Comparison of ENCODE assay signal across 17 cellular contexts in the genomic region with DNA sequence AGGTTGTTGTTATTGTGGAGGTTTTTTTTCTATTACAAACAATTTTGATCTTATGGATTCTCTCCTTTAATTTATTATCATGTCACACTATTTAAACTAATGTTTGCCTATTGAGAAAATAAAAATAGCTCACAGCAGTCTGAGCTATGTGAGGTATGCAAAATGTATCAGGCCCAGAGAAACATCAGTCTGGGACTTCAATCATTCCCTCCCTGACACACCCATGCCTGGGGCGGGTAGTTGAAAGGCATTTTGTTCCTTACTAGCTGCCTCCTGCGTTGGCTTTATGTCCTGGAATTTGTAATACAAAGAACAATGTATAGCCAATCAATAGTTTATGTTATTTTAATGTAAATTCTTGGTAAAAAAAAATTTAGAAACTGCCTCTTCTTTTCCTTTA.
DNase-seq lines count a peak whose midpoint lies in the region; ATAC-seq and TF ChIP-seq lines count a peak whose summit lies in the region.
"Had no signal": no experiment of that assay in that cellular context is flagged by ENCODE, and none has a peak within 500 bp of the region (broad histone marks: within the 10 kb centered on the region; RNA-seq: fewer than 3 reads in every experiment).

No MANE protein-coding gene starts in this region.

- DNase-seq in COLO829 (ENCODE audit: low spot score) (peak; percentile 8), GM23338 (ENCODE audit: low spot score) (peak; percentile 51), RWPE1 (ENCODE audit: low spot score) (peak; percentile 11), aorta (no peak), omental fat pad (ENCODE audit: low spot score) (no peak), GM03348 (ENCODE audit: low spot score) (no peak), SIG-M5 treated with dmso at 0.1 percent for 504 hours (lab: John Stamatoyannopoulos, UW; ENCODE audit: unreplicated experiment) (no peak)
- DNase-seq: AML-193; CD4-positive, CD25-positive, alpha-beta regulatory T cell; DND-41; Karpas-422; NCI-H1417 treated with DMSO at 0.1 percent for 48 hours; NCI-H2029; NCI-H2171 treated with DMSO at 0.1 percent for 48 hours; NCI-H510A had no signal

- H3K4me1 ChIP-seq in GM23338 (ENCODE audit: insufficient read depth): peaks cover 18% of the 10 kb centered on the region
- H3K4me1 ChIP-seq in iPS-20b (ENCODE audit: insufficient read depth, low read length): peaks cover 3% of the 10 kb centered on the region; the same call in 1 of the 2 replicates
- peaks cover 0 to 1% of the 10 kb centered on the region in 2 donors for H3K4me1 ChIP-seq in aorta (ENCODE audit: control insufficient read depth in 1 of 2, insufficient read depth in 2 of 2, low read length in 2 of 2)

- no peaks in the 10 kb centered on the region for H3F3A ChIP-seq in GM23338 (replicated peaks; ENCODE audit: low read depth)

- H3K27ac ChIP-seq in GM23338 (ENCODE audit: low read depth) (no peak overlapping the region), RWPE1 (no peak overlapping the region), iPS-20b (ENCODE audit: low read length) (no peak overlapping the region), aorta (ENCODE audit: low read depth in 1 of 2, low read length in 2 of 2) (no peak overlapping the region)

- no peaks in the 10 kb centered on the region for H3K36me3 ChIP-seq in GM23338 (ENCODE audit: insufficient read depth)
- H3K36me3 ChIP-seq in iPS-20b (ENCODE audit: insufficient read depth, low read depth, low read length): no peaks in the 10 kb centered on the region
- H3K36me3 ChIP-seq in aorta (ENCODE audit: control insufficient read depth in 1 of 2, insufficient read depth in 2 of 2, low read length in 1 of 2): no peaks in the 10 kb centered on the region

- H3K4me1 Mint-ChIP-seq in GM23338: peaks cover 3% of the 10 kb centered on the region; the same call in 2 of the 3 replicates
- H3K4me1 Mint-ChIP-seq: CD4-positive, CD25-positive, alpha-beta regulatory T cell had no signal

- no peaks in the 10 kb centered on the region for H3K36me3 Mint-ChIP-seq in GM23338 (ENCODE audit: low read depth)
- H3K36me3 Mint-ChIP-seq: CD4-positive, CD25-positive, alpha-beta regulatory T cell had no signal

- peak; percentile 67 for ATAC-seq in GM23338
- no peak for ATAC-seq in aorta (ENCODE audit: low FRiP score)
- ATAC-seq in omental fat pad (ENCODE audit: low FRiP score): no peak
- ATAC-seq: SK-N-SH treated with all-trans-retinoic acid at 6 μM for 48 hours had no signal

- no peak overlapping the region for H2AFZ ChIP-seq in GM23338

- 61 to 73% methylated on average over 2 of the region's 2 CpGs for WGBS in aorta, 2 donors

- no peaks in the 10 kb centered on the region for H3K79me2 ChIP-seq in GM23338 (replicated peaks; ENCODE audit: insufficient read depth)

- no peaks in the 10 kb centered on the region for H3K27me3 Mint-ChIP-seq in GM23338 (ENCODE audit: insufficient read depth, low read depth, poor library complexity)
- H3K27me3 Mint-ChIP-seq: CD4-positive, CD25-positive, alpha-beta regulatory T cell had no signal

- peak overlapping the region; percentile 33; the same call in 1 of the 2 replicates for H3K4me2 ChIP-seq in GM23338

- H3K27ac Mint-ChIP-seq in GM23338: no peak overlapping the region
- H3K27ac Mint-ChIP-seq: CD4-positive, CD25-positive, alpha-beta regulatory T cell had no signal

- no peak for TF ChIP-seq CTCF in GM23338 (conservative IDR thresholded peaks at IDR 0.05; ENCODE audit: low read depth in 2 of 2)
- TF ChIP-seq CTCF in RWPE1 (conservative IDR thresholded peaks at IDR 0.05; ENCODE audit: low read depth): no peak
- no peak for TF ChIP-seq CTCF in omental fat pad (IDR thresholded peaks at IDR 0.05)

- H3K4me3 ChIP-seq in GM23338 (no peak overlapping the region), iPS-20b (ENCODE audit: low read length) (0 out of 2 replicates have a peak overlapping the region, but pooled peaks have one; percentile 12), aorta (ENCODE audit: low read length in 2 of 2) (no peak overlapping the region)

- intact Hi-C loops in aorta (cut with DNase I): no loop called here

- H3K9ac ChIP-seq in iPS-20b (ENCODE audit: low read depth, low read length): no peak overlapping the region

- H3K9me3 Mint-ChIP-seq in GM23338: no peaks in the 10 kb centered on the region

- H3K9me3 ChIP-seq in iPS-20b (ENCODE audit: insufficient read depth, low read depth, low read length) (no peaks in the 10 kb centered on the region), aorta (ENCODE audit: control insufficient read depth, low read length) (no peaks in the 10 kb centered on the region)

- POLR2A ChIA-PET in RWPE1 (lab: Yijun Ruan, JAX; ENCODE audit: low non-redundant PET): no interaction called here

- H3K27me3 ChIP-seq in GM23338 (ENCODE audit: insufficient read depth) (no peaks in the 10 kb centered on the region), iPS-20b (ENCODE audit: insufficient read depth, low read length) (no peaks in the 10 kb centered on the region), aorta (ENCODE audit: control insufficient read depth in 1 of 2, insufficient read depth in 2 of 2, low read length in 1 of 2) (no peaks in the 10 kb centered on the region)

- H3K9me2 ChIP-seq in GM23338 (ENCODE audit: insufficient read depth): no peaks in the 10 kb centered on the region

- CTCF ChIA-PET in RWPE1 (lab: Yijun Ruan, JAX): interaction anchor here (0.7 kb wide), 1 partner anchor 12 kb away, joined by 3 read pairs; no protein-coding TSS in a partner anchor

- H4K20me1 ChIP-seq in GM23338 (replicated peaks; ENCODE audit: insufficient read depth): no peaks in the 10 kb centered on the region

- no peak overlapping the region for H3K4me3 Mint-ChIP-seq in GM23338
- H3K4me3 Mint-ChIP-seq: CD4-positive, CD25-positive, alpha-beta regulatory T cell had no signal

TF ChIP-seq in GM23338, 12 proteins besides CTCF, POLR2A, EP300 and RAD21 (continues in another document):
- no peak for TF ChIP-seq ZNF114 (CRISPR knock-in tag; IDR thresholded peaks at IDR 0.05)
- no peak for TF ChIP-seq NANOG (IDR thresholded peaks at IDR 0.05; ENCODE audit: borderline replicate concordance)
- TF ChIP-seq, protein P1, sequence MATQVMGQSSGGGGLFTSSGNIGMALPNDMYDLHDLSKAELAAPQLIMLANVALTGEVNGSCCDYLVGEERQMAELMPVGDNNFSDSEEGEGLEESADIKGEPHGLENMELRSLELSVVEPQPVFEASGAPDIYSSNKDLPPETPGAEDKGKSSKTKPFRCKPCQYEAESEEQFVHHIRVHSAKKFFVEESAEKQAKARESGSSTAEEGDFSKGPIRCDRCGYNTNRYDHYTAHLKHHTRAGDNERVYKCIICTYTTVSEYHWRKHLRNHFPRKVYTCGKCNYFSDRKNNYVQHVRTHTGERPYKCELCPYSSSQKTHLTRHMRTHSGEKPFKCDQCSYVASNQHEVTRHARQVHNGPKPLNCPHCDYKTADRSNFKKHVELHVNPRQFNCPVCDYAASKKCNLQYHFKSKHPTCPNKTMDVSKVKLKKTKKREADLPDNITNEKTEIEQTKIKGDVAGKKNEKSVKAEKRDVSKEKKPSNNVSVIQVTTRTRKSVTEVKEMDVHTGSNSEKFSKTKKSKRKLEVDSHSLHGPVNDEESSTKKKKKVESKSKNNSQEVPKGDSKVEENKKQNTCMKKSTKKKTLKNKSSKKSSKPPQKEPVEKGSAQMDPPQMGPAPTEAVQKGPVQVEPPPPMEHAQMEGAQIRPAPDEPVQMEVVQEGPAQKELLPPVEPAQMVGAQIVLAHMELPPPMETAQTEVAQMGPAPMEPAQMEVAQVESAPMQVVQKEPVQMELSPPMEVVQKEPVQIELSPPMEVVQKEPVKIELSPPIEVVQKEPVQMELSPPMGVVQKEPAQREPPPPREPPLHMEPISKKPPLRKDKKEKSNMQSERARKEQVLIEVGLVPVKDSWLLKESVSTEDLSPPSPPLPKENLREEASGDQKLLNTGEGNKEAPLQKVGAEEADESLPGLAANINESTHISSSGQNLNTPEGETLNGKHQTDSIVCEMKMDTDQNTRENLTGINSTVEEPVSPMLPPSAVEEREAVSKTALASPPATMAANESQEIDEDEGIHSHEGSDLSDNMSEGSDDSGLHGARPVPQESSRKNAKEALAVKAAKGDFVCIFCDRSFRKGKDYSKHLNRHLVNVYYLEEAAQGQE (IDR thresholded peaks at IDR 0.05; ENCODE audit: unreplicated experiment): no peak
- TF ChIP-seq JUNB (IDR thresholded peaks at IDR 0.05; ENCODE audit: unreplicated experiment): no peak
- no peak for TF ChIP-seq POLR2AphosphoS5 (IDR thresholded peaks at IDR 0.05; ENCODE audit: low read depth)
- TF ChIP-seq STAT1 (IDR thresholded peaks at IDR 0.05; ENCODE audit: unreplicated experiment): no peak

Comparison
In these comparisons a context has a peak if more than half of its experiments do, and no peak if none do; other contexts are left out.
1. DNase-seq: peak in COLO829 (single experiment), GM23338 (single experiment) and RWPE1 (single experiment); none in aorta (0 of 2), omental fat pad (single experiment), GM03348 (single experiment) and SIG-M5 treated with dmso at 0.1 percent for 504 hours (single experiment).